ENCODE assay signal across 10 cellular contexts in genomic region chr14:96177766-96178377, GRCh38. TPM values are rescaled to one million over a fixed set of nuclear protein-coding genes. Genes with fewer than 3 reads are reported as not detected.
DNase-seq lines count a peak whose midpoint lies in the region; ATAC-seq and TF ChIP-seq lines count a peak whose summit lies in the region.
"Had no signal": no experiment of that assay in that cellular context is flagged by ENCODE, and none has a peak within 500 bp of the region (broad histone marks: within the 10 kb centered on the region; RNA-seq: fewer than 3 reads in every experiment).

No MANE protein-coding gene starts in this region.

- no peak for TF ChIP-seq CTCF in AG10803 (conservative IDR thresholded peaks at IDR 0.05; ENCODE audit: low read length)

- H3K4me3 Mint-ChIP-seq in activated naive CD8-positive, alpha-beta T cell treated with anti-CD3 and anti-CD28 coated beads, Interleukin-2, amount 10 ng/mL, durations not matched to agents 7 days and 5 days = no peak overlapping the region
- no peak overlapping the region for H3K4me3 Mint-ChIP-seq in naive thymus-derived CD8-positive, alpha-beta T cell

- H3K4me1 Mint-ChIP-seq in activated naive CD8-positive, alpha-beta T cell treated with anti-CD3 and anti-CD28 coated beads, Interleukin-2, amount 10 ng/mL, durations not matched to agents 7 days and 5 days = no peaks in the 10 kb centered on the region
- peaks cover 0 to 8% (median 5%) of the 10 kb centered on the region in 4 donors for H3K4me1 Mint-ChIP-seq in naive thymus-derived CD8-positive, alpha-beta T cell

- DNase-seq in AG10803 (ENCODE audit: low read depth) (peak; percentile 29), epidermal melanocyte (ENCODE audit: insufficient read length, low spot score) (no peak), hypothalamus (lab: John Stamatoyannopoulos, UW) (no peak)
- no peak for DNase-seq in activated naive CD8-positive, alpha-beta T cell treated with anti-CD3 and anti-CD28 coated beads, Interleukin-2, amount 10 ng/mL, durations not matched to agents 7 days and 5 days
- peak in 4 of 10 donors; percentile 5 to 31 (median 16) for DNase-seq in naive thymus-derived CD8-positive, alpha-beta T cell
- DNase-seq: Calu3, SW 1271 had no signal

- no peaks in the 10 kb centered on the region for H3K9me3 Mint-ChIP-seq in activated naive CD8-positive, alpha-beta T cell treated with anti-CD3 and anti-CD28 coated beads, Interleukin-2, amount 10 ng/mL, durations not matched to agents 7 days and 5 days
- no peaks in the 10 kb centered on the region for H3K9me3 Mint-ChIP-seq in naive thymus-derived CD8-positive, alpha-beta T cell

- H3K36me3 Mint-ChIP-seq in activated naive CD8-positive, alpha-beta T cell treated with anti-CD3 and anti-CD28 coated beads, Interleukin-2, amount 10 ng/mL, durations not matched to agents 7 days and 5 days = no peaks in the 10 kb centered on the region
- no peaks in the 10 kb centered on the region for H3K36me3 Mint-ChIP-seq in naive thymus-derived CD8-positive, alpha-beta T cell

- H3K27ac Mint-ChIP-seq in activated naive CD8-positive, alpha-beta T cell treated with anti-CD3 and anti-CD28 coated beads, Interleukin-2, amount 10 ng/mL, durations not matched to agents 7 days and 5 days = peak overlapping the region; percentile 18
- peak overlapping the region in 3 of 10 donors; percentile 17 to 82 (median 32) for H3K27ac Mint-ChIP-seq in naive thymus-derived CD8-positive, alpha-beta T cell

- POLR2A ChIA-PET in activated naive CD8-positive, alpha-beta T cell treated with anti-CD3 and anti-CD28 coated beads, Interleukin-2, amount 10 ng/mL, durations not matched to agents 7 days and 5 days (lab: Charles Lee) = no interaction called here
- POLR2A ChIA-PET in naive thymus-derived CD8-positive, alpha-beta T cell (lab: Charles Lee) = no interaction called here

- H3K27me3 Mint-ChIP-seq in activated naive CD8-positive, alpha-beta T cell treated with anti-CD3 and anti-CD28 coated beads, Interleukin-2, amount 10 ng/mL, durations not matched to agents 7 days and 5 days = peaks cover 3% of the 10 kb centered on the region
- peaks cover 16 to 37% (median 29%) of the 10 kb centered on the region in 5 donors for H3K27me3 Mint-ChIP-seq in naive thymus-derived CD8-positive, alpha-beta T cell

- ATAC-seq in GM19023 (IDR thresholded peaks at IDR 0.05; ENCODE audit: unreplicated experiment) = peak; percentile 67
- no peak for ATAC-seq in activated naive CD8-positive, alpha-beta T cell treated with anti-CD3 and anti-CD28 coated beads, Interleukin-2, amount 10 ng/mL, durations not matched to agents 7 days and 5 days (ENCODE audit: low read depth)
- ATAC-seq in naive thymus-derived CD8-positive, alpha-beta T cell = peak; percentile 76 to 91
- ATAC-seq in GM21423 (IDR thresholded peaks at IDR 0.05; ENCODE audit: unreplicated experiment) = no peak
- ATAC-seq in GM18520 (IDR thresholded peaks at IDR 0.05; ENCODE audit: unreplicated experiment) = no peak

- no peak overlapping the region for H3K4me3 ChIP-seq in AG10803 (ENCODE audit: low read length)

RNA-seq across cellular contexts. Expression of gene BDKRB2, which starts 26.8 kb away (rescaled TPM):
- total RNA-seq in activated naive CD8-positive, alpha-beta T cell treated with anti-CD3 and anti-CD28 coated beads, Interleukin-2, amount 10 ng/mL, durations not matched to agents 7 days and 5 days = not detected
- not detected for total RNA-seq in naive thymus-derived CD8-positive, alpha-beta T cell
- not detected for polyA plus RNA-seq in naive thymus-derived CD8-positive, alpha-beta T cell

Comparison
In these comparisons a context has a peak if more than half of its experiments do, and no peak if none do; other contexts are left out.
1. ATAC-seq: peak in GM19023 (single experiment) and naive thymus-derived CD8-positive, alpha-beta T cell (2 of 2); none in activated naive CD8-positive, alpha-beta T cell treated with anti-CD3 and anti-CD28 coated beads, Interleukin-2, amount 10 ng/mL, durations not matched to agents 7 days and 5 days (single experiment), GM21423 (single experiment) and GM18520 (single experiment).